ENCODE assay signal across 1 cellular context in the genomic region with DNA sequence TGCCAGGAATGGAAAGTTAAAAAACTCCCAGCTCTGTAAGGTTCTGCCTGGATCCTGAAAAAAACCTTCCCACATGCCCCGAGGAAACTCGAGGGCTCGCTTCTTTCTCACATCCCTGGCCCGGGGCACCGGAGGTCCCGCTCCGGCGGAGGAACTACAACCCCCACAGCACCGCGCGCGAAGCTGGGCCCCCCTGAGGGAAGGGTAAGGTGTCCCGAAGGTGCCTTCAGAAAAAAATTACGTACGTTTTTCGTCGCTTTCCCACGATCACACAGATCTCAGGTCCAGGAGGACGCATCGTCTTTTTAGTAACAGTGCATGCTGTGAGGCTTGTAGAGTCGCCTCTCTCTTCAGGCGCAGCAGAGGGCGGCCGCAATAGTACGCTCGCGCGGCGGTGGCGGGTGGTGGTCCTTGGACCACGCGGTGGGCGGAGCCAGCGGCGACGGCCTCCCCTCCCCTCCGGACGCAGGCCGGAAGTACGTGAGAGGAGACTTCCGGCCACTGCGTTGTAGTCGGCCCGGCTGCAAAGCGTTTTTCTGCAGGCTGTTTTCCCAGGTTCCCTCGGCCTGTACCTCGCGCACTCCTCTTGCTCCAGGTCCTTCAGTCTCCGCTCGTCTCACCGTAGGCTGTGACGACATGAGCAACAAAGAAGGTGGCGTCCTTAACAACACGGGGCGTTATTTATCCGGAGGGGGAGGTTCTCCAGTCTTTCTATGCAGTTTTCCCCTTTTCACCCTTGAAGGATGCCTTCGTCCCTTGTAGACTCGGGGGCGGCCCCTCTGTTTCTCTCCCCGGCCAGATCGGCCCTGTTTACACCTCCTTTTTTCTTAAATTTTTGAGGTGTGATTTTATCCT.
TF ChIP-seq lines count a peak whose summit lies in the region.

A gene with protein sequence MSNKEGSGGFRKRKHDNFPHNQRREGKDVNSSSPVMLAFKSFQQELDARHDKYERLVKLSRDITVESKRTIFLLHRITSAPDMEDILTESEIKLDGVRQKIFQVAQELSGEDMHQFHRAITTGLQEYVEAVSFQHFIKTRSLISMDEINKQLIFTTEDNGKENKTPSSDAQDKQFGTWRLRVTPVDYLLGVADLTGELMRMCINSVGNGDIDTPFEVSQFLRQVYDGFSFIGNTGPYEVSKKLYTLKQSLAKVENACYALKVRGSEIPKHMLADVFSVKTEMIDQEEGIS (plus strand): TSS at position 495 of the 855 bp plus-strand sequence. CDS start 142 bp downstream, at position 637.

TF ChIP-seq in HepG2, 621 proteins besides CTCF, POLR2A, EP300 and RAD21 (continued from another document and continues in another):
- peak; percentile 65 for TF ChIP-seq MXD1 (CRISPR knock-in tag; IDR thresholded peaks at IDR 0.05)
- no peak for TF ChIP-seq CHCHD3 (CRISPR knock-in tag; IDR thresholded peaks at IDR 0.05)
- TF ChIP-seq ZNF556 (CRISPR knock-in tag; IDR thresholded peaks at IDR 0.05; ENCODE audit: borderline replicate concordance) = peak; percentile 47; the same call in 1 of the 2 replicates
- peak; percentile 76 for TF ChIP-seq MED8 (CRISPR knock-in tag; IDR thresholded peaks at IDR 0.05; ENCODE audit: insufficient replicate concordance)
- TF ChIP-seq ZNF792 (CRISPR knock-in tag; IDR thresholded peaks at IDR 0.05) = peak; percentile 44; the same call in 1 of the 2 replicates
- TF ChIP-seq ATF3 (CRISPR knock-in tag; IDR thresholded peaks at IDR 0.05) = no peak
- no peak for TF ChIP-seq EHMT2 (IDR thresholded peaks at IDR 0.05; ENCODE audit: borderline replicate concordance, low read depth, low read length)
- TF ChIP-seq KAT8 (CRISPR knock-in tag; IDR thresholded peaks at IDR 0.05) = peak; percentile 92
- 0 out of 2 replicates have a peak, but pooled peaks have one; percentile 56 for TF ChIP-seq RELA (CRISPR knock-in tag; IDR thresholded peaks at IDR 0.05)
- TF ChIP-seq, protein P1, sequence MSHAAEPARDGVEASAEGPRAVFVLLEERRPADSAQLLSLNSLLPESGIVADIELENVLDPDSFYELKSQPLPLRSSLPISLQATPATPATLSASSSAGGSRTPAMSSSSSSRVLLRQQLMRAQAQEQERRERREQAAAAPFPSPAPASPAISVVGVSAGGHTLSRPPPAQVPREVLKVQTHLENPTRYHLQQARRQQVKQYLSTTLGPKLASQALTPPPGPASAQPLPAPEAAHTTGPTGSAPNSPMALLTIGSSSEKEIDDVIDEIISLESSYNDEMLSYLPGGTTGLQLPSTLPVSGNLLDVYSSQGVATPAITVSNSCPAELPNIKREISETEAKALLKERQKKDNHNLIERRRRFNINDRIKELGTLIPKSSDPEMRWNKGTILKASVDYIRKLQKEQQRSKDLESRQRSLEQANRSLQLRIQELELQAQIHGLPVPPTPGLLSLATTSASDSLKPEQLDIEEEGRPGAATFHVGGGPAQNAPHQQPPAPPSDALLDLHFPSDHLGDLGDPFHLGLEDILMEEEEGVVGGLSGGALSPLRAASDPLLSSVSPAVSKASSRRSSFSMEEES (CRISPR knock-in tag; IDR thresholded peaks at IDR 0.05) = peak; percentile 68
- TF ChIP-seq KMT2A (CRISPR knock-in tag; IDR thresholded peaks at IDR 0.05) = peak; percentile 91
- peak; percentile 47; the same call in 1 of the 2 replicates for TF ChIP-seq ZHX2 (IDR thresholded peaks at IDR 0.05; ENCODE audit: low read depth)
- no peak for TF ChIP-seq ZHX2 (CRISPR knock-in tag; IDR thresholded peaks at IDR 0.05; ENCODE audit: borderline replicate concordance)
- TF ChIP-seq ETV5 (CRISPR knock-in tag; IDR thresholded peaks at IDR 0.05; ENCODE audit: borderline replicate concordance) = peak; percentile 86
- TF ChIP-seq ZNF569 (CRISPR knock-in tag; IDR thresholded peaks at IDR 0.05; ENCODE audit: borderline replicate concordance) = no peak
- TF ChIP-seq ZNF788 (CRISPR knock-in tag; IDR thresholded peaks at IDR 0.05; ENCODE audit: borderline replicate concordance) = peak; percentile 50; the same call in 1 of the 2 replicates
- TF ChIP-seq POLR2G (IDR thresholded peaks at IDR 0.05; ENCODE audit: low read depth, low read length) = peak; percentile 91
- peak; percentile 91 for TF ChIP-seq ZNF501 (CRISPR knock-in tag; IDR thresholded peaks at IDR 0.05)
- TF ChIP-seq ZBTB39 (CRISPR knock-in tag; IDR thresholded peaks at IDR 0.05) = no peak
- TF ChIP-seq ZNF766 (CRISPR knock-in tag; IDR thresholded peaks at IDR 0.05; ENCODE audit: borderline replicate concordance) = no peak; the same call in 1 of the 2 replicates
- TF ChIP-seq ZFP90 (CRISPR knock-in tag; IDR thresholded peaks at IDR 0.05; ENCODE audit: borderline replicate concordance) = peak; percentile 72; the same call in 1 of the 2 replicates
- TF ChIP-seq GFI1 (CRISPR knock-in tag; IDR thresholded peaks at IDR 0.05; ENCODE audit: borderline replicate concordance) = peak; percentile 72
- no peak for TF ChIP-seq NR1H2 (CRISPR knock-in tag; IDR thresholded peaks at IDR 0.05; ENCODE audit: borderline replicate concordance, low read depth)
- 0 out of 2 replicates have a peak, but pooled peaks have one; percentile 57 for TF ChIP-seq ZKSCAN8 (CRISPR knock-in tag; IDR thresholded peaks at IDR 0.05; ENCODE audit: borderline replicate concordance)
- TF ChIP-seq TBX2 (CRISPR knock-in tag; IDR thresholded peaks at IDR 0.05; ENCODE audit: borderline replicate concordance) = peak; percentile 77
- peak; percentile 43; the same call in 1 of the 2 replicates for TF ChIP-seq NFKB2 (CRISPR knock-in tag; IDR thresholded peaks at IDR 0.05; ENCODE audit: borderline replicate concordance)
- TF ChIP-seq CBX2 (IDR thresholded peaks at IDR 0.05; ENCODE audit: low read depth, low read length) = no peak
- peak; percentile 42; the same call in 1 of the 2 replicates for TF ChIP-seq CBX2 (CRISPR knock-in tag; IDR thresholded peaks at IDR 0.05; ENCODE audit: low read depth)
- no peak for TF ChIP-seq ZSCAN30 (CRISPR knock-in tag; IDR thresholded peaks at IDR 0.05)
- TF ChIP-seq THAP8 (CRISPR knock-in tag; IDR thresholded peaks at IDR 0.05; ENCODE audit: borderline replicate concordance) = 0 out of 2 replicates have a peak, but pooled peaks have one; percentile 68
- peak; percentile 81; the same call in 1 of the 2 replicates for TF ChIP-seq MEIS2 (CRISPR knock-in tag; IDR thresholded peaks at IDR 0.05)
